Comparison of ENCODE assay signal across 23 cellular contexts in genomic region chr10:132124201-132124920, GRCh38. TPM values are rescaled to one million over a fixed set of nuclear protein-coding genes. Genes with fewer than 3 reads are reported as not detected.
"Had no signal": no experiment of that assay in that cellular context is flagged by ENCODE, and none has a peak within 500 bp of the region (broad histone marks: within the 10 kb centered on the region; RNA-seq: fewer than 3 reads in every experiment).

No MANE protein-coding gene starts in this region.

- H3K36me3 ChIP-seq: cardiac muscle cell, transverse colon, uterus had no signal

- H3K4me3 Mint-ChIP-seq: activated CD4-positive, alpha-beta memory T cell treated with anti-CD3 and anti-CD28 coated beads, Interleukin-2, amount 10 ng/mL, durations not matched to agents 7 days and 5 days; activated CD4-positive, alpha-beta T cell treated with anti-CD3 and anti-CD28 coated beads, Interleukin-2, amount 10 ng/mL, durations not matched to agents 24 days and 14 days; activated naive CD4-positive, alpha-beta T cell treated with anti-CD3 and anti-CD28 coated beads, Interleukin-2, amount 10 ng/mL, durations not matched to agents 7 days and 5 days; activated T-cell treated with anti-CD3 and anti-CD28 coated beads, Interleukin-2, amount 50 U/mL, for 72 hours; naive B cell; neural crest cell; stimulated activated naive B cell treated with anti-CD40 and anti-IgM and Interleukin-4, amounts not matched to agents 10 μg/mL and 1 μg/mL and 100 μg/mL, for 72 hours; T-cell; T-helper 2 cell treated with Interferon-gamma antibody and Interleukin-4, amounts not matched to agents 5 μg/mL and 100 μg/mL, for 36 hours had no signal

- DNase-seq: activated CD4-positive, alpha-beta memory T cell treated with anti-CD3 and anti-CD28 coated beads, Interleukin-2, amount 10 ng/mL, durations not matched to agents 7 days and 5 days; activated CD4-positive, alpha-beta T cell treated with anti-CD3 and anti-CD28 coated beads, Interleukin-2, amount 10 ng/mL, durations not matched to agents 24 days and 14 days; activated effector memory CD4-positive, alpha-beta T cell treated with anti-CD3 and anti-CD28 coated beads, Interleukin-2, amount 50 U/mL, for 16 hours; activated naive CD4-positive, alpha-beta T cell treated with anti-CD3 and anti-CD28 coated beads, Interleukin-2, amount 10 ng/mL, durations not matched to agents 7 days and 5 days; activated T-cell treated with anti-CD3 and anti-CD28 coated beads, Interleukin-2, amount 50 U/mL, for 72 hours; amygdala; dermis blood vessel endothelial cell; effector CD8-positive, alpha-beta T cell; foreskin melanocyte; hippocampal formation; mesendoderm; naive B cell; stimulated activated CD4-positive, alpha-beta T cell treated with anti-CD3 and anti-CD28 coated beads, Interleukin-1b, Interleukin-23, amount 100 ng/mL, for 48 hours; stimulated activated naive B cell treated with anti-CD40 and anti-IgM and Interleukin-4, amounts not matched to agents 10 μg/mL and 1 μg/mL and 100 μg/mL, for 72 hours; T-cell; transverse colon; uterus had no signal

- H3K36me3 Mint-ChIP-seq: activated naive CD4-positive, alpha-beta T cell treated with anti-CD3 and anti-CD28 coated beads, Interleukin-2, amount 10 ng/mL, durations not matched to agents 7 days and 5 days; naive B cell; stimulated activated naive B cell treated with anti-CD40 and anti-IgM and Interleukin-4, amounts not matched to agents 10 μg/mL and 1 μg/mL and 100 μg/mL, for 72 hours; T-cell had no signal

- H3K4me1 Mint-ChIP-seq: activated CD4-positive, alpha-beta memory T cell treated with anti-CD3 and anti-CD28 coated beads, Interleukin-2, amount 10 ng/mL, durations not matched to agents 7 days and 5 days; activated CD4-positive, alpha-beta T cell treated with anti-CD3 and anti-CD28 coated beads, Interleukin-2, amount 10 ng/mL, durations not matched to agents 24 days and 14 days; activated naive CD4-positive, alpha-beta T cell treated with anti-CD3 and anti-CD28 coated beads, Interleukin-2, amount 10 ng/mL, durations not matched to agents 7 days and 5 days; naive B cell; T-cell had no signal

- H3K27ac ChIP-seq: cardiac muscle cell, transverse colon, uterus, VCaP had no signal

- H3K27me3 ChIP-seq: cardiac muscle cell, transverse colon, uterus had no signal

- H3K9me3 Mint-ChIP-seq: activated CD4-positive, alpha-beta memory T cell treated with anti-CD3 and anti-CD28 coated beads, Interleukin-2, amount 10 ng/mL, durations not matched to agents 7 days and 5 days; activated CD4-positive, alpha-beta T cell treated with anti-CD3 and anti-CD28 coated beads, Interleukin-2, amount 10 ng/mL, durations not matched to agents 24 days and 14 days; activated naive CD4-positive, alpha-beta T cell treated with anti-CD3 and anti-CD28 coated beads, Interleukin-2, amount 10 ng/mL, durations not matched to agents 7 days and 5 days; neural crest cell; T-helper 2 cell treated with Interferon-gamma antibody and Interleukin-4, amounts not matched to agents 5 μg/mL and 100 μg/mL, for 36 hours had no signal

- H3K4me3 ChIP-seq: cardiac muscle cell, transverse colon, uterus had no signal

- H3K4me1 ChIP-seq: transverse colon, uterus had no signal

- ATAC-seq: activated CD4-positive, CD25-positive, alpha-beta regulatory T cell treated with anti-CD3 and anti-CD28 coated beads, Interleukin-2, amount 50 U/mL, for 24 hours; activated T-cell treated with anti-CD3 and anti-CD28 coated beads, Interleukin-2, amount 50 U/mL, for 72 hours; stimulated activated naive B cell treated with anti-CD40 and anti-IgM and Interleukin-4, amounts not matched to agents 10 μg/mL and 1 μg/mL and 100 μg/mL, for 72 hours; T-cell had no signal

- H3K9me3 ChIP-seq: transverse colon, uterus had no signal

- H3K27ac Mint-ChIP-seq: activated CD4-positive, alpha-beta memory T cell treated with anti-CD3 and anti-CD28 coated beads, Interleukin-2, amount 10 ng/mL, durations not matched to agents 7 days and 5 days; activated CD4-positive, alpha-beta T cell treated with anti-CD3 and anti-CD28 coated beads, Interleukin-2, amount 10 ng/mL, durations not matched to agents 24 days and 14 days; activated naive CD4-positive, alpha-beta T cell treated with anti-CD3 and anti-CD28 coated beads, Interleukin-2, amount 10 ng/mL, durations not matched to agents 7 days and 5 days; activated T-cell treated with anti-CD3 and anti-CD28 coated beads, Interleukin-2, amount 50 U/mL, for 72 hours; naive B cell; progenitor cell of endocrine pancreas; stimulated activated naive B cell treated with anti-CD40 and anti-IgM and Interleukin-4, amounts not matched to agents 10 μg/mL and 1 μg/mL and 100 μg/mL, for 72 hours; T-cell; T-helper 2 cell treated with Interferon-gamma antibody and Interleukin-4, amounts not matched to agents 5 μg/mL and 100 μg/mL, for 36 hours had no signal

RNA-seq across cellular contexts. Expression of gene JAKMIP3, which starts 58.6 kb away (rescaled TPM):
- total RNA-seq: dermis blood vessel endothelial cell had no signal
